Comparison of ENCODE assay signal across 1 cellular context in genomic region chr2:96245609-96246390, GRCh38.
TF ChIP-seq lines count a peak whose summit lies in the region.

No MANE protein-coding gene starts in this region.

TF ChIP-seq in IMR-90, 13 proteins besides CTCF, POLR2A, EP300 and RAD21 (continued from another document):
- TF ChIP-seq USF2 (IDR thresholded peaks at IDR 0.05; ENCODE audit: low read depth, low read length) (no peak), FOS (IDR thresholded peaks at IDR 0.05; ENCODE audit: low read depth, low read length) (no peak), RFX5 (IDR thresholded peaks at IDR 0.05; ENCODE audit: low read depth, low read length) (no peak), MXI1 (IDR thresholded peaks at IDR 0.05; ENCODE audit: borderline replicate concordance, low read depth, low read length) (no peak), RCOR1 (IDR thresholded peaks at IDR 0.05; ENCODE audit: insufficient replicate concordance, low read length) (no peak), ELK1 (IDR thresholded peaks at IDR 0.05; ENCODE audit: borderline replicate concordance, low read depth, low read length) (no peak), NFE2L2 (IDR thresholded peaks at IDR 0.05; ENCODE audit: low read depth, low read length) (no peak)
TF ChIP-seq in IMR-90: peak in this region for 0.
